Comparison of ENCODE assay signal across 23 cellular contexts in genomic region chr7:134747326-134747725, GRCh38. TPM values are rescaled to one million over a fixed set of nuclear protein-coding genes. Genes with fewer than 3 reads are reported as not detected.
DNase-seq lines count a peak whose midpoint lies in the region; ATAC-seq, FAIRE-seq and TF ChIP-seq lines count a peak whose summit lies in the region.
"Had no signal": no experiment of that assay in that cellular context is flagged by ENCODE, and none has a peak within 500 bp of the region (broad histone marks: within the 10 kb centered on the region; RNA-seq: fewer than 3 reads in every experiment).

No MANE protein-coding gene starts in this region.

- TF ChIP-seq EP300 in gastroesophageal sphincter (IDR thresholded peaks at IDR 0.05) = no peak

- H3K9ac ChIP-seq in IMR-90 (ENCODE audit: low read depth, low read length) (no peak overlapping the region), endothelial cell of umbilical vein (replicated peaks; ENCODE audit: extremely low read depth, insufficient read depth, low read length) (no peak overlapping the region)
- H3K9ac ChIP-seq: BLaER1 treated with 17β-estradiol and CSF1 and Interleukin-3, amounts not matched to agents 10 nM and 100 nM had no signal

- peaks cover 0 to 9% of the 10 kb centered on the region in 2 experiments; a peak in 3 of 4 replicates for H3K79me1 ChIP-seq in IMR-90 (ENCODE audit: low read depth in 1 of 2, low read length in 2 of 2)

- H2BK20ac ChIP-seq in IMR-90 (ENCODE audit: low read depth, low read length) = peak overlapping the region; percentile 9; the same call in 1 of the 2 replicates

- H2AK9ac ChIP-seq in IMR-90 (replicated peaks; ENCODE audit: low read depth, low read length, poor library complexity) = no peak overlapping the region

- peak overlapping the region; percentile 52; the same call in 1 of the 2 replicates for H2BK120ac ChIP-seq in IMR-90 (ENCODE audit: low read depth, low read length)

- H3K27ac ChIP-seq in IMR-90 (ENCODE audit: insufficient read depth, low read length) (no peak overlapping the region), coronary artery (no peak overlapping the region), endothelial cell of umbilical vein (ENCODE audit: insufficient read depth, low read depth, low read length) (no peak overlapping the region), gastroesophageal sphincter (peak overlapping the region in 3 of 4 donors; percentile 39 to 68 (median 61)), breast epithelium (no peak overlapping the region), uterus (no peak overlapping the region)
- H3K27ac ChIP-seq: BLaER1 treated with 17β-estradiol and CSF1 and Interleukin-3, amounts not matched to agents 10 nM and 100 nM had no signal

- peaks cover 8% of the 10 kb centered on the region; the same call in 1 of the 2 replicates for H3K9me1 ChIP-seq in IMR-90 (ENCODE audit: insufficient read depth, low read length)
- no peaks in the 10 kb centered on the region for H3K9me1 ChIP-seq in endothelial cell of umbilical vein (replicated peaks; ENCODE audit: control insufficient read depth, extremely low read depth, insufficient read depth, low read length)

- H3K27me3 ChIP-seq in IMR-90 (ENCODE audit: control insufficient read depth, insufficient read depth, low read length) (no peaks in the 10 kb centered on the region), endothelial cell of umbilical vein (ENCODE audit: control insufficient read depth in 2 of 2, insufficient read depth in 2 of 2, low read length in 2 of 2) (no peaks in the 10 kb centered on the region), gastroesophageal sphincter (no peaks in the 10 kb centered on the region), breast epithelium (no peaks in the 10 kb centered on the region), uterus (no peaks in the 10 kb centered on the region)
- H3K27me3 ChIP-seq: BLaER1 treated with 17β-estradiol and CSF1 and Interleukin-3, amounts not matched to agents 10 nM and 100 nM had no signal

- in situ Hi-C loops in IMR-90 (cut with MboI; ENCODE audit: low sequenced_read_pairs) = no loop called here

- H2BK5ac ChIP-seq in IMR-90 (ENCODE audit: low read depth, low read length, poor library complexity, severe bottlenecking) = no peak overlapping the region

- H4K8ac ChIP-seq in IMR-90 (ENCODE audit: low read depth in 2 of 2, low read length in 2 of 2) = peak overlapping the region in 1 of 2 experiments; percentile 9; a peak in 1 of 4 replicates

- H2AFZ ChIP-seq in IMR-90 (replicated peaks; ENCODE audit: low read length, poor library complexity) = no peak overlapping the region
- H2AFZ ChIP-seq in endothelial cell of umbilical vein (ENCODE audit: low read depth, low read length) = no peak overlapping the region
- H2AFZ ChIP-seq: GM23338 had no signal

- TF ChIP-seq RAD21 in IMR-90 (IDR thresholded peaks at IDR 0.05; ENCODE audit: low read length) = no peak

- H2AK5ac ChIP-seq in IMR-90 (ENCODE audit: low read depth, low read length) = no peak overlapping the region

- no peaks in the 10 kb centered on the region for H3K9me3 ChIP-seq in IMR-90 (ENCODE audit: control insufficient read depth, insufficient read depth, low read length)
- H3K9me3 ChIP-seq in endothelial cell of umbilical vein (replicated peaks; ENCODE audit: control insufficient read depth, insufficient read depth, low read length) = no peaks in the 10 kb centered on the region
- no peaks in the 10 kb centered on the region for H3K9me3 ChIP-seq in gastroesophageal sphincter
- H3K9me3 ChIP-seq in breast epithelium = no peaks in the 10 kb centered on the region
- H3K9me3 ChIP-seq in mucosa of descending colon = no peaks in the 10 kb centered on the region
- H3K9me3 ChIP-seq in uterus = no peaks in the 10 kb centered on the region

- intact Hi-C loops in IMR-90 (cut with micrococcal nuclease) = no loop called here
- intact Hi-C loops in endothelial cell of umbilical vein (cut with micrococcal nuclease) = no loop called here
- intact Hi-C loops in breast epithelium (cut with DNase I; ENCODE audit: low total_unique reads) = no loop called here
- intact Hi-C loops in mucosa of descending colon (cut with DNase I, micrococcal nuclease) = no loop called here
- intact Hi-C loops in uterus (cut with DNase I; ENCODE audit: low total_unique reads) = no loop called here

- FAIRE-seq in endothelial cell of umbilical vein (lab: Jason Lieb, UNC) = no peak
- FAIRE-seq: GM12878, HTR-8/SVneo had no signal

- no peak overlapping the region for H3K56ac ChIP-seq in IMR-90 (ENCODE audit: extremely low read depth, insufficient read depth, low read length)

- no peak overlapping the region for H3K23ac ChIP-seq in IMR-90 (ENCODE audit: low read depth, low read length)

- 82% methylated on average over 4 of the region's 5 CpGs; no CpG with 5 or more reads in 1 of the 2 experiments for WGBS in IMR-90 (ENCODE audit: extremely low coverage in 2 of 2, insufficient read length in 1 of 2), 2 experiments
- 82 to 88% methylated on average over 4 of the region's 5 CpGs for WGBS in gastroesophageal sphincter (ENCODE audit: low coverage in 1 of 2), 2 donors

- H3K4ac ChIP-seq in IMR-90 (ENCODE audit: low read depth, low read length) = peak overlapping the region; percentile 51; the same call in 1 of the 2 replicates

- POLR2A ChIA-PET in IMR-90 (lab: Charles Lee; ENCODE audit: unreplicated experiment) (interaction anchor here (0.6 kb wide), 1 partner anchor 28 kb away, joined by 4 read pairs; no protein-coding TSS in a partner anchor), endothelial cell of umbilical vein (lab: Charles Lee) (no interaction called here)

- H3K4me1 ChIP-seq in IMR-90 (ENCODE audit: control insufficient read depth, insufficient read depth, low read length) (peaks cover 13% of the 10 kb centered on the region), endothelial cell of umbilical vein (ENCODE audit: control insufficient read depth, extremely low read depth, insufficient read depth, low read length) (peaks cover 3% of the 10 kb centered on the region), gastroesophageal sphincter (peaks cover 2 to 68% (median 4%) of the 10 kb centered on the region in 3 donors), breast epithelium (no peaks in the 10 kb centered on the region), mucosa of descending colon (ENCODE audit: low read depth) (no peaks in the 10 kb centered on the region), uterus (peaks cover 4 to 10% of the 10 kb centered on the region in 2 donors)

- no peak overlapping the region; the same call in 1 of the 2 replicates for H4K5ac ChIP-seq in IMR-90 (ENCODE audit: low read depth, low read length)

- BruUV-seq in IMR-90 (replicated peaks; lab: Mats Ljungman, UMichigan) (no TSS peak), endothelial cell of umbilical vein (replicated peaks; lab: Mats Ljungman, UMichigan) (no TSS peak)

- H3K79me2 ChIP-seq in endothelial cell of umbilical vein (ENCODE audit: control insufficient read depth, insufficient read depth, low read length) = no peaks in the 10 kb centered on the region

- H4K20me1 ChIP-seq in IMR-90 (ENCODE audit: insufficient read depth, low read length) (no peaks in the 10 kb centered on the region), endothelial cell of umbilical vein (replicated peaks; ENCODE audit: control insufficient read depth, extremely low read depth, insufficient read depth, low read length) (no peaks in the 10 kb centered on the region)
- H4K20me1 ChIP-seq: BLaER1 treated with 17β-estradiol and CSF1 and Interleukin-3, amounts not matched to agents 10 nM and 100 nM had no signal

- no peak overlapping the region for H3K14ac ChIP-seq in IMR-90 (replicated peaks; ENCODE audit: low read depth, low read length)

- peak overlapping the region; percentile 18; the same call in 1 of the 3 replicates for H2BK15ac ChIP-seq in IMR-90 (ENCODE audit: low read depth, low read length)

- TF ChIP-seq CTCF in IMR-90 (conservative IDR thresholded peaks at IDR 0.05; ENCODE audit: low read depth, low read length) (no peak), coronary artery (IDR thresholded peaks at IDR 0.05) (no peak), endothelial cell of umbilical vein (IDR thresholded peaks at IDR 0.05; ENCODE audit: extremely low read depth in 1 of 2, insufficient read depth in 1 of 2, low read depth in 1 of 2, low read length in 2 of 2) (no peak), gastroesophageal sphincter (IDR thresholded peaks at IDR 0.05) (no peak), breast epithelium (IDR thresholded peaks at IDR 0.05) (no peak), mucosa of descending colon (IDR thresholded peaks at IDR 0.05) (no peak), uterus (IDR thresholded peaks at IDR 0.05) (no peak)

- CTCF ChIA-PET in IMR-90 (lab: Yijun Ruan, JAX) = no interaction called here
- CTCF ChIA-PET in endothelial cell of umbilical vein (lab: Charles Lee) = interaction anchor here (0.9 to 7.2 kb wide), 2 partner anchors 23 to 115 kb away, joined by 3 to 39 read pairs; no protein-coding TSS in a partner anchor

- H3K4me2 ChIP-seq in IMR-90 (ENCODE audit: low read depth, low read length) (no peak overlapping the region), endothelial cell of umbilical vein (ENCODE audit: insufficient read depth, low read length) (no peak overlapping the region)
- H3K4me2 ChIP-seq: BLaER1 treated with 17β-estradiol and CSF1 and Interleukin-3, amounts not matched to agents 10 nM and 100 nM; GM23338 had no signal

- H3K18ac ChIP-seq in IMR-90 (ENCODE audit: low read depth, low read length) = no peak overlapping the region

- dilution Hi-C loops in IMR-90 (cut with HindIII; ENCODE audit: low sequenced_read_pairs, unreplicated experiment) (no loop called here), endothelial cell of umbilical vein (cut with MboI; ENCODE audit: extremely low pct_ligation_motif_present, low sequenced_read_pairs) (no loop called here)

- H3K4me3 ChIP-seq in IMR-90 (ENCODE audit: insufficient read depth, low read depth, low read length) (no peak overlapping the region), coronary artery (peak overlapping the region; percentile 0), endothelial cell of umbilical vein (replicated peaks in 1 of 3; ENCODE audit: insufficient read depth in 1 of 3, low read depth in 1 of 3, low read length in 3 of 3) (no peak overlapping the region), gastroesophageal sphincter (no peak overlapping the region), breast epithelium (no peak overlapping the region), mucosa of descending colon (no peak overlapping the region), uterus (no peak overlapping the region)
- H3K4me3 ChIP-seq: BLaER1 treated with 17β-estradiol and CSF1 and Interleukin-3, amounts not matched to agents 10 nM and 100 nM; GM12878; GM23338 had no signal

- H4K91ac ChIP-seq in IMR-90 (ENCODE audit: insufficient read depth, low read depth, low read length) = 0 out of 2 replicates have a peak overlapping the region, but pooled peaks have one; percentile 9

- TF ChIP-seq POLR2A in IMR-90 (IDR thresholded peaks at IDR 0.05; ENCODE audit: low read depth, low read length) = no peak
- TF ChIP-seq POLR2A in endothelial cell of umbilical vein (IDR thresholded peaks at IDR 0.05; ENCODE audit: low read depth, low read length) = no peak
- TF ChIP-seq POLR2A in gastroesophageal sphincter (IDR thresholded peaks at IDR 0.05) = no peak
- TF ChIP-seq POLR2A in breast epithelium (IDR thresholded peaks at IDR 0.05) = no peak
- TF ChIP-seq POLR2A in uterus (IDR thresholded peaks at IDR 0.05) = no peak

- H3K36me3 ChIP-seq in IMR-90 (ENCODE audit: control insufficient read depth, insufficient read depth, low read length) (no peaks in the 10 kb centered on the region), endothelial cell of umbilical vein (ENCODE audit: control insufficient read depth in 2 of 2, extremely low read depth in 1 of 2, insufficient read depth in 2 of 2, low read length in 2 of 2) (no peaks in the 10 kb centered on the region), gastroesophageal sphincter (no peaks in the 10 kb centered on the region), breast epithelium (no peaks in the 10 kb centered on the region), mucosa of descending colon (ENCODE audit: low read depth) (no peaks in the 10 kb centered on the region), uterus (no peaks in the 10 kb centered on the region)
- H3K36me3 ChIP-seq: BLaER1 treated with 17β-estradiol and CSF1 and Interleukin-3, amounts not matched to agents 10 nM and 100 nM had no signal

- no peak for DNase-seq in IMR-90
- DNase-seq in coronary artery (ENCODE audit: low spot score) = no peak
- peak; percentile 31 for DNase-seq in endothelial cell of umbilical vein (ENCODE audit: low read depth, low spot score)
- no peak for DNase-seq in breast epithelium (ENCODE audit: low spot score in 2 of 2)
- no peak for DNase-seq in mucosa of descending colon
- no peak for DNase-seq in uterus
- DNase-seq: 8988T; CD4-positive, CD25-positive, alpha-beta regulatory T cell; CD8-positive, alpha-beta memory T cell; COR-L47; DMS 273 treated with DMSO at 0.1 percent for 48 hours; DMS53; DND-41; EL; H7; HFFc6 had no signal

- no peak for ATAC-seq in IMR-90 (ENCODE audit: low read depth)
- ATAC-seq in gastroesophageal sphincter = no peak
- ATAC-seq in GM21390 (IDR thresholded peaks at IDR 0.05; ENCODE audit: unreplicated experiment) = no peak
- no peak for ATAC-seq in mucosa of descending colon
- ATAC-seq: GM12878, GM23338, HCT116 had no signal

RNA-seq across cellular contexts. Expression of gene CALD1, which starts 32.1 kb away (rescaled TPM):
- 487 and 532 TPM in 2 replicates for total RNA-seq in IMR-90 (2012; rRNA removed)
- 375 and 382 TPM in 2 replicates for polyA plus RNA-seq in IMR-90 (2012; rRNA removed)
- 140 and 308 TPM in 2 replicates for polyA plus RNA-seq in IMR-90 (2012; cell fraction: cytosol; rRNA removed)
- polyA plus RNA-seq in IMR-90 (2012; cell fraction: nucleus; rRNA removed; ENCODE audit: low replicate concordance) = 114 and 384 TPM in 2 replicates
- total RNA-seq in endothelial cell of umbilical vein = 307 and 313 TPM in 2 replicates
- polyA plus RNA-seq in endothelial cell of umbilical vein = 136 and 148 TPM in 2 replicates
- 186 and 212 TPM in 2 replicates for polyA plus RNA-seq in endothelial cell of umbilical vein (2011; cell fraction: cytosol; rRNA removed)
- polyA plus RNA-seq in endothelial cell of umbilical vein (2011; cell fraction: nucleus; rRNA removed) = 346 and 400 TPM in 2 replicates
- 259 and 283 TPM in 2 replicates for polyA plus RNA-seq in endothelial cell of umbilical vein (2012)
- 325 and 347 TPM in 2 replicates for polyA minus RNA-seq in endothelial cell of umbilical vein
- polyA minus RNA-seq in endothelial cell of umbilical vein (2011; cell fraction: cytosol; rRNA and poly(A)+ RNA removed) = 28.8 TPM
- 320 and 528 TPM in 2 replicates for polyA minus RNA-seq in endothelial cell of umbilical vein (2011; cell fraction: nucleus; rRNA and poly(A)+ RNA removed)
- total RNA-seq in gastroesophageal sphincter = 1,000 to 10,000 TPM; 1,513 to 2,575 (median 1,808) TPM
- 100 to 1,000 TPM; 252 to 335 (median 266) TPM for total RNA-seq in breast epithelium
- total RNA-seq in mucosa of descending colon = 1,000 to 10,000 TPM in 1 of 3 donors, 100 to 1,000 TPM in 1, 10 to 100 TPM in 1; 40.3 to 1,241 (median 134) TPM
- total RNA-seq in uterus = 1,000 to 10,000 TPM in 1 of 4 donors, 100 to 1,000 TPM in 3; 351 to 1,046 (median 551) TPM
- polyA plus RNA-seq: CD8-positive, alpha-beta memory T cell had no signal

Comparison
In these comparisons a context has a peak if more than half of its experiments do, and no peak if none do; other contexts are left out.
1. H3K27ac ChIP-seq: peak in gastroesophageal sphincter (3 of 4); none in IMR-90 (single experiment), coronary artery (0 of 2), endothelial cell of umbilical vein (single experiment), breast epithelium (0 of 2) and uterus (0 of 2).